7 cellular contexts compared by ENCODE assay signal in the genomic region with DNA sequence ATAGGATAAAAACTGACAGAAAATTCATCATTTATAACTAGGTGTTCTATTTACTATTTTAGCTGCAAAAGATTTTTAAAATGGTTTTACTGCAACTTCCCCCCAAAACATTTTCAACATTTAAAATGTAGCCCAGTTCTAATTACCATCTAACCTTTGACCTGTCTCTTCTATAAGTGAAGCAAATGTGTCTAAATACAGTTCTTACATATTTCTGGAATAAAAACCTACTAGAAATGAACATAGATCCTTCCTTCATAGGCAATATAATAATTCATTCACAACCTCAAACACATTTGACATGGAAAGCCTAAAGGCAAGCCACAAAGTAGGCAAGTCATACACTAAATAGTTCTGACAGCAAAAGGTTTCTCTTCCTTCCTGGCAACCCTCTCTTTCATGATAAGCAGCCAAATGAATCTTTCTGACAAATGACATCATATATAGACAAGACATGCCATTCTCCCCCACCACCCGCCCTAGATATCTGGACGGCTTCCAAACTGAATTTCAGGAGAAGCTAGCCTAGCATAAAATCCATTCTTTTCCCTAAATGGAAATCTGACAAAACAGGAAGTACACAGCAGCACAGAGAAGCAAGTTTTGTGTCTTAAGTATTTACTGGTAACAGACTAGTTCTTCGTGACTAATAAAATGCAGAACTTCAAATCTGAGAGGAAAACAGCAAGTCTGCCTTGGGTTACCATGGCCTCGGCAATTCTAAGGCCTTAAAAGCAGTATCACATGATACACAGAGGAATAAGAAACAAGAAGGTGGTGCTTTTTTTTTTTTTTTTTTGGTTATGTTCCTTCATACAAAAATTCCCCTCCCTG. TPM values are rescaled to one million over a fixed set of nuclear protein-coding genes. Genes with fewer than 3 reads are reported as not detected.
DNase-seq lines count a peak whose midpoint lies in the region; ATAC-seq lines count a peak whose summit lies in the region.

No MANE protein-coding gene starts in this region.

- H3K27ac Mint-ChIP-seq in T-cell: peak overlapping the region; percentile 89 to 90

- H3K4me1 Mint-ChIP-seq in T-cell: peaks cover 68 to 78% (median 73%) of the 10 kb centered on the region in 3 donors

- peaks cover 23% of the 10 kb centered on the region for H3K4me1 ChIP-seq in endocrine pancreas (ENCODE audit: control insufficient read depth, insufficient read depth, low read length)

- no peaks in the 10 kb centered on the region for H3K27me3 ChIP-seq in endocrine pancreas (ENCODE audit: control insufficient read depth, insufficient read depth, low read length)

- POLR2A ChIA-PET in T-cell (lab: Charles Lee): interaction anchor here (0.5 to 0.9 kb wide), 3 partner anchors 12 to 45 kb away, joined by 3 to 14 read pairs (median 11); a partner anchor contains a TSS

- peaks cover 9% of the 10 kb centered on the region for H3K36me3 ChIP-seq in endocrine pancreas (ENCODE audit: control insufficient read depth, insufficient read depth, low read length)

- peak overlapping the region; percentile 16 for H3K4me3 ChIP-seq in endocrine pancreas (ENCODE audit: control insufficient read depth, insufficient read depth, low read length)

- H3K27me3 Mint-ChIP-seq in T-cell: no peaks in the 10 kb centered on the region

- ATAC-seq in GM18499 (IDR thresholded peaks at IDR 0.05; ENCODE audit: insufficient read depth, unreplicated experiment) (peak; percentile 51), HG03060 (IDR thresholded peaks at IDR 0.05; ENCODE audit: low read depth, unreplicated experiment) (peak; percentile 55), T-cell (replicated peaks in 1 of 4) (peak; percentile 75 to 84 (median 82)), GM18520 (IDR thresholded peaks at IDR 0.05; ENCODE audit: unreplicated experiment) (no peak)

- no peak overlapping the region for H3K9ac ChIP-seq in endocrine pancreas (ENCODE audit: control insufficient read depth, insufficient read depth, low read length)

- peak overlapping the region; percentile 49 to 63 (median 55) for H3K4me3 Mint-ChIP-seq in T-cell

- no peaks in the 10 kb centered on the region for H3K9me3 Mint-ChIP-seq in T-cell

- peaks cover 34% of the 10 kb centered on the region for H3K36me3 Mint-ChIP-seq in T-cell

- DNase-seq in T-cell (peak in 17 of 34 experiments; percentile 9 to 36 (median 18)), midbrain (lab: John Stamatoyannopoulos, UW) (peak; percentile 48), ureter (ENCODE audit: low spot score) (peak; percentile 60)

- CTCF ChIA-PET in T-cell (lab: Charles Lee): interaction anchor here in 1 of 2 donors (0.6 to 1.4 kb wide), 3 partner anchors 8 to 17 kb away, joined by 3 to 4 read pairs (median 3); a partner anchor contains a TSS

- H3K9me3 ChIP-seq in endocrine pancreas (ENCODE audit: control insufficient read depth, low read length): no peaks in the 10 kb centered on the region

RNA-seq across cellular contexts. Expression of a gene that starts 17.2 kb away (rescaled TPM):
- total RNA-seq in T-cell: 10 to 100 TPM; 51.2 to 70.1 (median 57.6) TPM
- total RNA-seq in ureter: 33.9 TPM

RNA-seq across cellular contexts. Expression of a gene that starts 36.5 kb away (rescaled TPM):
- 100 to 1,000 TPM in 2 of 5 donors, 10 to 100 TPM in 3; 75.5 to 139 (median 99.7) TPM for total RNA-seq in T-cell
- 185 TPM for total RNA-seq in ureter
